In the genomic region with DNA sequence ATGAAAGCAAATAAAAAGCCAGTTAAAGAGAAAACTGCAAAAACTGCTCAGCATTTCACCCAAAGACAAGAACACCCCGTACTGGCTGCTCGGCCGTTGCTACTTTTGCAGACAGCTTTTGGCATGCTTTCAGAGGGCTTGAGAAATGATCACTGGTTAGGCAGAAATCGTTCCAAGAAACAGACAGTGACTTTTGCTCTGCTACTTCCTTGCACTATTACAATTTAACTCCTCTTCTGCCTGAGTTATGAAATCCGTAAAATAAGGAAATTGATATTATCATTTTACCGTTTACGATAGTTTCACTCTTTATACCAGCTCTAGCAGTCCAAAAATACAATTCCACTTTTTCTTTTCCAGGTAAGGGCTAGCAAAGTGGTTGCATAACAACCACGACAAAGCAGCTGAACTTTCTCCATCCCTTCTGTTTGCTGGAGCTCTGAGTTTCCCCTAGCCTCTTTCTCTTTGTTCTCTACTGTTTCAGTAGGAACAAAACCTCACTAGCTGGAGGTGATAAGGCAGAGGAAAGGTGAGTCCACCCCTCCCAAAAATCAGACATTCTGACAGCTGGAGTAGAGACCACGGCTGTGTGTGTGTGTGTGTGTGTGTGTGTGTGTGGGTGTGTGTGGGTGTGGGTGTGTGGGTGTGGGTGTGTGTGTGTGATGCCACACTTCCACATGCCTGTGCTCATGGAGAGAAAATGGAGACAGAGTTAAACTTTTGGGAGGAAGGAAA, we compare ENCODE assay signal across 9 cellular contexts.
DNase-seq lines count a peak whose midpoint lies in the region; ATAC-seq, FAIRE-seq and TF ChIP-seq lines count a peak whose summit lies in the region.
"Had no signal": no experiment of that assay in that cellular context is flagged by ENCODE, and none has a peak within 500 bp of the region (broad histone marks: within the 10 kb centered on the region; RNA-seq: fewer than 3 reads in every experiment).

No MANE protein-coding gene starts in this region.

- DNase-seq in KBM-7 (peak; percentile 59), astrocyte of the hippocampus (ENCODE audit: low read depth, low spot score) (peak; percentile 23), HepG2 (ENCODE audit: low spot score) (no peak), SHP77 treated with DMSO at 0.1 percent for 48 hours (lab: John Stamatoyannopoulos, UW) (no peak), SJCRH30 (no peak)
- DNase-seq in activated CD4-positive, alpha-beta T cell treated with anti-CD3 and anti-CD28 coated beads for 1 hour, result no peak
- DNase-seq: T-helper 1 cell had no signal

- H3K4me2 ChIP-seq in HepG2 (ENCODE audit: low read depth, low read length), result peak overlapping the region; percentile 64; the same call in 1 of the 2 replicates

- no peaks in the 10 kb centered on the region for H4K20me1 ChIP-seq in HepG2 (ENCODE audit: insufficient read depth, low read length)

- in situ Hi-C loops in KBM-7 (cut with MboI; ENCODE audit: low pct_unique_long_range_greater_than_20kb, low sequenced_read_pairs), result no loop called here
- in situ Hi-C loops in HepG2 (cut with HindIII; ENCODE audit: extremely low pct_ligation_motif_present, low pct_unique_long_range_greater_than_20kb), result no loop called here

- ATAC-seq in HepG2 (peak; percentile 43), HG03457 (IDR thresholded peaks at IDR 0.05; ENCODE audit: unreplicated experiment) (no peak)

- intact Hi-C loops in HepG2 (cut with micrococcal nuclease; ENCODE audit: unreplicated experiment), result no loop called here

- no TSS peak for BruUV-seq in HepG2 (replicated peaks; lab: Mats Ljungman, UMichigan)

- WGBS in HepG2 (ENCODE audit: low lambda C conversion rate), result 5% methylated on average over 9 of the region's 9 CpGs

- TF ChIP-seq EP300 in HepG2 (IDR thresholded peaks at IDR 0.05; ENCODE audit: low read depth in 2 of 2, low read length in 2 of 2), result no peak
- no peak for TF ChIP-seq EP300 in HepG2 (CRISPR knock-in tag; IDR thresholded peaks at IDR 0.05; ENCODE audit: borderline replicate concordance)

- no peaks in the 10 kb centered on the region for H3K9me3 ChIP-seq in HepG2 (ENCODE audit: low read length)
- H3K9me3 ChIP-seq in subcutaneous abdominal adipose tissue (ENCODE audit: control insufficient read depth in 5 of 5, low read length in 5 of 5), result no peaks in the 10 kb centered on the region
- no peaks in the 10 kb centered on the region for H3K9me3 ChIP-seq in SJCRH30 (replicated peaks)

- H3K4me3 ChIP-seq in HepG2 (replicated peaks in 1 of 3; ENCODE audit: insufficient read depth in 1 of 3, low read depth in 2 of 3, low read length in 3 of 3), result 0 out of 6 replicates have a peak overlapping the region, but pooled peaks of 1 of the 3 experiments have one; percentile 1
- peak overlapping the region; percentile 32 to 56 (median 43) for H3K4me3 ChIP-seq in subcutaneous abdominal adipose tissue (ENCODE audit: low read depth in 1 of 5, low read length in 5 of 5)
- H3K4me3 ChIP-seq in SJCRH30, result no peak overlapping the region

- H3K4me1 ChIP-seq in HepG2 (ENCODE audit: insufficient read depth, low read length) (peaks cover 14% of the 10 kb centered on the region), subcutaneous abdominal adipose tissue (ENCODE audit: control insufficient read depth in 5 of 5, insufficient read depth in 5 of 5, low read length in 5 of 5) (peaks cover 10 to 59% (median 40%) of the 10 kb centered on the region in 5 donors), SJCRH30 (0 out of 2 replicates have a peak, but pooled peaks cover 3% of the 10 kb centered on the region)

- H3K79me2 ChIP-seq in HepG2 (ENCODE audit: insufficient read depth, low read length), result no peaks in the 10 kb centered on the region

- FAIRE-seq in HepG2 (lab: Jason Lieb, UNC), result no peak

- no peak overlapping the region for H3K9ac ChIP-seq in HepG2 (ENCODE audit: insufficient read depth, low read depth, low read length)
- peak overlapping the region; percentile 45 to 64 (median 52) for H3K9ac ChIP-seq in subcutaneous abdominal adipose tissue (ENCODE audit: low read length in 5 of 5)

- H3K27me3 ChIP-seq in HepG2 (ENCODE audit: control insufficient read depth in 1 of 2, insufficient read depth in 2 of 2, low read length in 2 of 2) (peaks cover 0 to 20% of the 10 kb centered on the region in 2 experiments; a peak in 3 of 5 replicates), subcutaneous abdominal adipose tissue (ENCODE audit: control insufficient read depth in 5 of 5, insufficient read depth in 4 of 5, low read length in 5 of 5) (no peaks in the 10 kb centered on the region), SJCRH30 (no peaks in the 10 kb centered on the region)

- H3K27ac ChIP-seq in HepG2 (ENCODE audit: extremely low read length, insufficient read depth, low read length) (no peak overlapping the region), subcutaneous abdominal adipose tissue (ENCODE audit: low read depth, low read length) (peak overlapping the region; percentile 96), SJCRH30 (no peak overlapping the region)

- TF ChIP-seq CTCF in HepG2 (CRISPR knock-in tag; IDR thresholded peaks at IDR 0.05), result no peak

- POLR2A ChIA-PET in HepG2 (lab: Yijun Ruan, JAX), result no interaction called here

- TF ChIP-seq POLR2A in HepG2 (IDR thresholded peaks at IDR 0.05; ENCODE audit: insufficient read depth in 1 of 2, low read depth in 2 of 2, low read length in 2 of 2), result no peak

- peak overlapping the region; percentile 43 for H2AFZ ChIP-seq in HepG2 (ENCODE audit: low read length)

- no peak for TF ChIP-seq RAD21 in HepG2 (CRISPR knock-in tag; IDR thresholded peaks at IDR 0.05)

- CTCF ChIA-PET in HepG2 (lab: Yijun Ruan, JAX; ENCODE audit: low intra/inter-chr PET ratio, low total read pairs), result no interaction called here

- H3K36me3 ChIP-seq in HepG2 (replicated peaks in 1 of 2; ENCODE audit: control insufficient read depth in 1 of 2, insufficient read depth in 2 of 2, low read length in 2 of 2), result no peaks in the 10 kb centered on the region
- no peaks in the 10 kb centered on the region for H3K36me3 ChIP-seq in subcutaneous abdominal adipose tissue (ENCODE audit: control insufficient read depth in 5 of 5, insufficient read depth in 5 of 5, low read length in 5 of 5)
- H3K36me3 ChIP-seq in SJCRH30, result no peaks in the 10 kb centered on the region

TF ChIP-seq in HepG2, 621 proteins besides CTCF, POLR2A, EP300 and RAD21:
- TF ChIP-seq NPAS2 (CRISPR knock-in tag; IDR thresholded peaks at IDR 0.05; ENCODE audit: borderline replicate concordance), result no peak
- TF ChIP-seq, protein P1, sequence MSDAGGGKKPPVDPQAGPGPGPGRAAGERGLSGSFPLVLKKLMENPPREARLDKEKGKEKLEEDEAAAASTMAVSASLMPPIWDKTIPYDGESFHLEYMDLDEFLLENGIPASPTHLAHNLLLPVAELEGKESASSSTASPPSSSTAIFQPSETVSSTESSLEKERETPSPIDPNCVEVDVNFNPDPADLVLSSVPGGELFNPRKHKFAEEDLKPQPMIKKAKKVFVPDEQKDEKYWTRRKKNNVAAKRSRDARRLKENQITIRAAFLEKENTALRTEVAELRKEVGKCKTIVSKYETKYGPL (CRISPR knock-in tag; IDR thresholded peaks at IDR 0.05), result peak; percentile 96
- TF ChIP-seq, protein P2, sequence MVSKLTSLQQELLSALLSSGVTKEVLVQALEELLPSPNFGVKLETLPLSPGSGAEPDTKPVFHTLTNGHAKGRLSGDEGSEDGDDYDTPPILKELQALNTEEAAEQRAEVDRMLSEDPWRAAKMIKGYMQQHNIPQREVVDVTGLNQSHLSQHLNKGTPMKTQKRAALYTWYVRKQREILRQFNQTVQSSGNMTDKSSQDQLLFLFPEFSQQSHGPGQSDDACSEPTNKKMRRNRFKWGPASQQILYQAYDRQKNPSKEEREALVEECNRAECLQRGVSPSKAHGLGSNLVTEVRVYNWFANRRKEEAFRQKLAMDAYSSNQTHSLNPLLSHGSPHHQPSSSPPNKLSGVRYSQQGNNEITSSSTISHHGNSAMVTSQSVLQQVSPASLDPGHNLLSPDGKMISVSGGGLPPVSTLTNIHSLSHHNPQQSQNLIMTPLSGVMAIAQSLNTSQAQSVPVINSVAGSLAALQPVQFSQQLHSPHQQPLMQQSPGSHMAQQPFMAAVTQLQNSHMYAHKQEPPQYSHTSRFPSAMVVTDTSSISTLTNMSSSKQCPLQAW (CRISPR knock-in tag; IDR thresholded peaks at IDR 0.05), result 0 out of 2 replicates have a peak, but pooled peaks have one; percentile 34
- no peak for TF ChIP-seq ZFY (CRISPR knock-in tag; IDR thresholded peaks at IDR 0.05)
- no peak for TF ChIP-seq SIN3A (IDR thresholded peaks at IDR 0.05; ENCODE audit: borderline replicate concordance, low read depth, low read length)
- peak; percentile 39; the same call in 1 of the 2 replicates for TF ChIP-seq CEBPB (IDR thresholded peaks at IDR 0.05; ENCODE audit: borderline replicate concordance, low read depth, low read length)
- peak; percentile 61 for TF ChIP-seq ZNF12 (CRISPR knock-in tag; IDR thresholded peaks at IDR 0.05)
- 0 out of 2 replicates have a peak, but pooled peaks have one; percentile 25 for TF ChIP-seq ZNF501 (CRISPR knock-in tag; IDR thresholded peaks at IDR 0.05)
- TF ChIP-seq CEBPG (CRISPR knock-in tag; IDR thresholded peaks at IDR 0.05), result 0 out of 2 replicates have a peak, but pooled peaks have one; percentile 46

Comparison
In these comparisons a context has a peak if more than half of its experiments do, and no peak if none do; other contexts are left out.
1. DNase-seq: peak in KBM-7 (single experiment) and astrocyte of the hippocampus (single experiment); none in HepG2 (single experiment), SHP77 treated with DMSO at 0.1 percent for 48 hours (single experiment), activated CD4-positive, alpha-beta T cell treated with anti-CD3 and anti-CD28 coated beads for 1 hour (single experiment) and SJCRH30 (0 of 2).